ENCODE assay signal across 11 cellular contexts in the genomic region with DNA sequence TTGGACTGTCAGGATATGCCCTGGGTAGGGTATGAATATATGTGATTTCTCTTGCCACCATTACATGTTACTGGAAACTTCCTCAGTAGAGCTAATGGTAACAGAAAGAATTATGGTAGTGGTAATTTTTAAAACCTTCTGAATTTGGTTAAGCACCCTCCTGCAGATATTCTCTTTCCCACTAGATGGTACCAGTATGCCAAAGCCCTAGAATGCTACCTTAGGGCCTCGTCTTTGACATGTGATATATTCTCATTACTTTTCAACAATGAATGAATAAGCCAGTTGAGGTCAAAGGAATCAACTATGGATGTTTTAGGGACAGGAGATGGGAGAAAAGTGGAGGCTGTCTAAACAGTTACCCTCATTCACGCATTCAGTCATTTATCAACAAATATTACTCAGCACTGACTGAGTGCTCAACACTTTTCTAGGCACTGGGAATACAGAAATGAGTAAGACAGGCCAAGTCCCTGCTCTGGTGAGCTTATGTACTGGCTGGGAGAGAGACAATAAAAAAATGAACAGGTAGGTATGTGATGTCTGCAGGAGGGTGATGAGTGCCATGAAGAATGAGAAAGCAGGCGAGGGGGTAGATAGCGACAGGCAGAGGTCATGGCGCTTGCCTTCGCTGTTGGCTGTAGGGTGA. TPM values are rescaled to one million over a fixed set of nuclear protein-coding genes. Genes with fewer than 3 reads are reported as not detected.
A peak's percentile ranks its signal among the peaks of the same experiment; 100 is the strongest.
DNase-seq lines count a peak whose midpoint lies in the region; ATAC-seq and TF ChIP-seq lines count a peak whose summit lies in the region.
"Had no signal": no experiment of that assay in that cellular context is flagged by ENCODE, and none has a peak within 500 bp of the region (broad histone marks: within the 10 kb centered on the region; RNA-seq: fewer than 3 reads in every experiment).

No MANE protein-coding gene starts in this region.

- intact Hi-C loops in OCI-LY7 (cut with micrococcal nuclease; ENCODE audit: unreplicated experiment) = no loop called here
- intact Hi-C loops in activated T-helper 1 cell treated with anti-CD3 and anti-CD28 coated beads, Interleukin-12 subunit alpha, Interleukin-12 subunit beta, Interleukin-2, Interleukin-4 antibody, amounts not matched to agents 30 ng/mL and 10 ng/mL and 1 ng/mL, durations not matched to agents 14 hours and 24 hours and 36 hours (cut with micrococcal nuclease) = loop anchor here (1.0 to 5.0 kb wide), 3 partner anchors 14 to 96 kb away; no protein-coding TSS in a partner anchor

- no peaks in the 10 kb centered on the region for H3K9me3 Mint-ChIP-seq in activated T-helper 1 cell treated with anti-CD3 and anti-CD28 coated beads, Interleukin-12 subunit alpha, Interleukin-12 subunit beta, Interleukin-2, Interleukin-4 antibody, amounts not matched to agents 30 ng/mL and 10 ng/mL and 1 ng/mL, durations not matched to agents 14 hours and 24 hours and 36 hours
- peaks cover 3% of the 10 kb centered on the region for H3K9me3 Mint-ChIP-seq in glutamatergic neuron (ENCODE audit: unreplicated experiment)

- ATAC-seq in GM19023 (IDR thresholded peaks at IDR 0.05; ENCODE audit: unreplicated experiment) = no peak
- ATAC-seq: pancreas had no signal

- H3K9me2 ChIP-seq in OCI-LY7 (ENCODE audit: insufficient read depth, low read length) = no peaks in the 10 kb centered on the region

- no TSS peak for BruUV-seq in OCI-LY7 (replicated peaks; lab: Mats Ljungman, UMichigan)

- H3K4me3 ChIP-seq in AG09309 (ENCODE audit: control insufficient read depth, low read depth, low read length) = no peak overlapping the region
- no peak overlapping the region for H3K4me3 ChIP-seq in OCI-LY7 (ENCODE audit: low read depth, low read length, poor library complexity, severe bottlenecking)
- no peak overlapping the region for H3K4me3 ChIP-seq in fibroblast of lung (replicated peaks in 1 of 4; ENCODE audit: control extremely low read depth in 1 of 4, insufficient read depth in 1 of 4, low read depth in 3 of 4, low read length in 4 of 4)
- H3K4me3 ChIP-seq: pancreas had no signal

- H3K27ac ChIP-seq in OCI-LY7 (ENCODE audit: low read depth, low read length, poor library complexity, severe bottlenecking) (no peak overlapping the region), fibroblast of lung (ENCODE audit: insufficient read depth, low read length) (no peak overlapping the region)
- H3K27ac ChIP-seq: pancreas had no signal

- H3K9ac ChIP-seq in fibroblast of lung (ENCODE audit: insufficient read depth, low read length) = no peak overlapping the region

- H3K27me3 Mint-ChIP-seq in activated T-helper 1 cell treated with anti-CD3 and anti-CD28 coated beads, Interleukin-12 subunit alpha, Interleukin-12 subunit beta, Interleukin-2, Interleukin-4 antibody, amounts not matched to agents 30 ng/mL and 10 ng/mL and 1 ng/mL, durations not matched to agents 14 hours and 24 hours and 36 hours (ENCODE audit: insufficient read depth) = no peaks in the 10 kb centered on the region
- H3K27me3 Mint-ChIP-seq in glutamatergic neuron (ENCODE audit: unreplicated experiment) = peaks cover 2% of the 10 kb centered on the region

- CTCF ChIA-PET in OCI-LY7 (lab: Charles Lee; ENCODE audit: unreplicated experiment) = interaction anchor here (0.6 kb wide), 1 partner anchor 241 kb away, joined by 3 read pairs; no protein-coding TSS in a partner anchor

- H4K20me1 ChIP-seq in OCI-LY7 (ENCODE audit: insufficient read depth, low read length) (no peaks in the 10 kb centered on the region), fibroblast of lung (ENCODE audit: control insufficient read depth, extremely low read depth, insufficient read depth, low read length) (no peaks in the 10 kb centered on the region)

- H3K4me1 ChIP-seq in OCI-LY7 (ENCODE audit: insufficient read depth, low read length, poor library complexity, severe bottlenecking) (no peaks in the 10 kb centered on the region), fibroblast of lung (ENCODE audit: control insufficient read depth, extremely low read depth, insufficient read depth, low read length) (peaks cover 16% of the 10 kb centered on the region)
- H3K4me1 ChIP-seq: pancreas had no signal

- DNase-seq in AG09309 (ENCODE audit: low read depth) (no peak), OCI-LY7 (ENCODE audit: low spot score) (peak; percentile 12), fibroblast of lung (ENCODE audit: low read depth in 2 of 2) (peak; percentile 49 to 69), NCI-H2029 (lab: John Stamatoyannopoulos, UW) (no peak), glutamatergic neuron (no peak)
- DNase-seq in activated T-helper 1 cell treated with anti-CD3 and anti-CD28 coated beads, Interleukin-12 subunit alpha, Interleukin-12 subunit beta, Interleukin-2, Interleukin-4 antibody, amounts not matched to agents 30 ng/mL and 10 ng/mL and 1 ng/mL, durations not matched to agents 14 hours and 24 hours and 36 hours (ENCODE audit: low spot score) = no peak
- DNase-seq: Kasumi-1; pancreas; stimulated activated CD8-positive, alpha-beta memory T cell treated with anti-CD3 and anti-CD28 coated beads, Interleukin-4, amount 100 ng/mL, for 48 hours had no signal

- H3K79me2 ChIP-seq in OCI-LY7 (ENCODE audit: insufficient read depth, low read depth, low read length) (no peaks in the 10 kb centered on the region), fibroblast of lung (ENCODE audit: control insufficient read depth, insufficient read depth, low read length) (peaks cover 2% of the 10 kb centered on the region)

- POLR2A ChIA-PET in OCI-LY7 (lab: Charles Lee) = no interaction called here

- H2AFZ ChIP-seq in OCI-LY7 (ENCODE audit: low read length) (no peak overlapping the region), fibroblast of lung (ENCODE audit: low read length) (no peak overlapping the region)

- H3K4me3 Mint-ChIP-seq in activated T-helper 1 cell treated with anti-CD3 and anti-CD28 coated beads, Interleukin-12 subunit alpha, Interleukin-12 subunit beta, Interleukin-2, Interleukin-4 antibody, amounts not matched to agents 30 ng/mL and 10 ng/mL and 1 ng/mL, durations not matched to agents 14 hours and 24 hours and 36 hours = no peak overlapping the region
- no peak overlapping the region for H3K4me3 Mint-ChIP-seq in glutamatergic neuron (ENCODE audit: unreplicated experiment)

- no peak overlapping the region for H3K27ac Mint-ChIP-seq in activated T-helper 1 cell treated with anti-CD3 and anti-CD28 coated beads, Interleukin-12 subunit alpha, Interleukin-12 subunit beta, Interleukin-2, Interleukin-4 antibody, amounts not matched to agents 30 ng/mL and 10 ng/mL and 1 ng/mL, durations not matched to agents 14 hours and 24 hours and 36 hours
- H3K27ac Mint-ChIP-seq in glutamatergic neuron (ENCODE audit: unreplicated experiment) = no peak overlapping the region

- H3K9me3 ChIP-seq in OCI-LY7 (ENCODE audit: low read length) = no peaks in the 10 kb centered on the region
- H3K9me3 ChIP-seq in fibroblast of lung (ENCODE audit: control insufficient read depth, insufficient read depth, low read depth, low read length) = no peaks in the 10 kb centered on the region
- H3K9me3 ChIP-seq: pancreas had no signal

- peaks cover 28% of the 10 kb centered on the region for H3K4me1 Mint-ChIP-seq in activated T-helper 1 cell treated with anti-CD3 and anti-CD28 coated beads, Interleukin-12 subunit alpha, Interleukin-12 subunit beta, Interleukin-2, Interleukin-4 antibody, amounts not matched to agents 30 ng/mL and 10 ng/mL and 1 ng/mL, durations not matched to agents 14 hours and 24 hours and 36 hours (ENCODE audit: low read depth)
- peaks cover 14% of the 10 kb centered on the region for H3K4me1 Mint-ChIP-seq in glutamatergic neuron (ENCODE audit: low read depth, unreplicated experiment)

- no peak overlapping the region for H3K4me2 ChIP-seq in OCI-LY7 (ENCODE audit: low read length)
- no peak overlapping the region for H3K4me2 ChIP-seq in fibroblast of lung (ENCODE audit: extremely low read depth, insufficient read depth, low read length)

- no peaks in the 10 kb centered on the region for H3K27me3 ChIP-seq in fibroblast of lung (ENCODE audit: control insufficient read depth, insufficient read depth, low read length)
- H3K27me3 ChIP-seq: pancreas had no signal

- TF ChIP-seq CTCF in AG09309 (IDR thresholded peaks at IDR 0.05; ENCODE audit: control insufficient read depth, insufficient read depth, low read depth, low read length, missing control alignments) (peak; percentile 54), GM12874 (IDR thresholded peaks at IDR 0.05; ENCODE audit: insufficient read depth, low read depth, low read length) (0 out of 2 replicates have a peak, but pooled peaks have one; percentile 17), OCI-LY7 (conservative IDR thresholded peaks at IDR 0.05; ENCODE audit: low read length) (peak; percentile 49), fibroblast of lung (conservative IDR thresholded peaks at IDR 0.05 in 1 of 2, IDR thresholded peaks at IDR 0.05 in 1 of 2; ENCODE audit: low read depth in 1 of 2, low read length in 2 of 2) (peak; percentile 45 to 71), glutamatergic neuron (IDR thresholded peaks at IDR 0.05; ENCODE audit: partially characterized antibody, unreplicated experiment) (no peak)

- H3K36me3 Mint-ChIP-seq in activated T-helper 1 cell treated with anti-CD3 and anti-CD28 coated beads, Interleukin-12 subunit alpha, Interleukin-12 subunit beta, Interleukin-2, Interleukin-4 antibody, amounts not matched to agents 30 ng/mL and 10 ng/mL and 1 ng/mL, durations not matched to agents 14 hours and 24 hours and 36 hours (ENCODE audit: low read depth) = no peaks in the 10 kb centered on the region
- peaks cover 1% of the 10 kb centered on the region for H3K36me3 Mint-ChIP-seq in glutamatergic neuron (ENCODE audit: unreplicated experiment)

- H3K36me3 ChIP-seq in OCI-LY7 (ENCODE audit: insufficient read depth, low read length) = no peaks in the 10 kb centered on the region
- no peaks in the 10 kb centered on the region for H3K36me3 ChIP-seq in fibroblast of lung (ENCODE audit: control insufficient read depth, insufficient read depth, low read length)
- H3K36me3 ChIP-seq: pancreas had no signal

RNA-seq across cellular contexts. Expression of a gene that starts 14.7 kb away (rescaled TPM):
- not detected in 2 replicates for total RNA-seq in OCI-LY7 (2014; rRNA removed; shearing (Covaris generic))
- total RNA-seq in OCI-LY7 (2022) (not detected in 2 replicates), fibroblast of lung (21.1 and 27.6 TPM in 2 replicates), glutamatergic neuron (ENCODE audit: unreplicated experiment) (81.1 TPM)
- 40.1 and 96.7 TPM in 2 replicates for polyA plus RNA-seq in fibroblast of lung
- polyA plus RNA-seq in fibroblast of lung (2012) = 27.4 and 60.6 TPM in 2 replicates
- polyA minus RNA-seq in fibroblast of lung (ENCODE audit: low replicate concordance) = 16.2 and 61.0 TPM in 2 replicates
- not detected in 2 replicates for total RNA-seq in activated T-helper 1 cell treated with anti-CD3 and anti-CD28 coated beads, Interleukin-12 subunit alpha, Interleukin-12 subunit beta, Interleukin-2, Interleukin-4 antibody, amounts not matched to agents 30 ng/mL and 10 ng/mL and 1 ng/mL, durations not matched to agents 14 hours and 24 hours and 36 hours

Comparison
In these comparisons a context has a peak if more than half of its experiments do, and no peak if none do; other contexts are left out.
1. DNase-seq: peak in OCI-LY7 (single experiment) and fibroblast of lung (2 of 2); none in AG09309 (single experiment), NCI-H2029 (single experiment), activated T-helper 1 cell treated with anti-CD3 and anti-CD28 coated beads, Interleukin-12 subunit alpha, Interleukin-12 subunit beta, Interleukin-2, Interleukin-4 antibody, amounts not matched to agents 30 ng/mL and 10 ng/mL and 1 ng/mL, durations not matched to agents 14 hours and 24 hours and 36 hours (single experiment) and glutamatergic neuron (single experiment).
2. RNA of a gene that starts 14.7 kb away (total RNA-seq): 81.1 TPM in glutamatergic neuron (single experiment) and 21.1 to 27.6 TPM in fibroblast of lung; not detected in OCI-LY7 and not detected in activated T-helper 1 cell treated with anti-CD3 and anti-CD28 coated beads, Interleukin-12 subunit alpha, Interleukin-12 subunit beta, Interleukin-2, Interleukin-4 antibody, amounts not matched to agents 30 ng/mL and 10 ng/mL and 1 ng/mL, durations not matched to agents 14 hours and 24 hours and 36 hours; every median in the first group is over 10 times any median in the second.